ENCODE assay signal across 1 cellular context in the genomic region with DNA sequence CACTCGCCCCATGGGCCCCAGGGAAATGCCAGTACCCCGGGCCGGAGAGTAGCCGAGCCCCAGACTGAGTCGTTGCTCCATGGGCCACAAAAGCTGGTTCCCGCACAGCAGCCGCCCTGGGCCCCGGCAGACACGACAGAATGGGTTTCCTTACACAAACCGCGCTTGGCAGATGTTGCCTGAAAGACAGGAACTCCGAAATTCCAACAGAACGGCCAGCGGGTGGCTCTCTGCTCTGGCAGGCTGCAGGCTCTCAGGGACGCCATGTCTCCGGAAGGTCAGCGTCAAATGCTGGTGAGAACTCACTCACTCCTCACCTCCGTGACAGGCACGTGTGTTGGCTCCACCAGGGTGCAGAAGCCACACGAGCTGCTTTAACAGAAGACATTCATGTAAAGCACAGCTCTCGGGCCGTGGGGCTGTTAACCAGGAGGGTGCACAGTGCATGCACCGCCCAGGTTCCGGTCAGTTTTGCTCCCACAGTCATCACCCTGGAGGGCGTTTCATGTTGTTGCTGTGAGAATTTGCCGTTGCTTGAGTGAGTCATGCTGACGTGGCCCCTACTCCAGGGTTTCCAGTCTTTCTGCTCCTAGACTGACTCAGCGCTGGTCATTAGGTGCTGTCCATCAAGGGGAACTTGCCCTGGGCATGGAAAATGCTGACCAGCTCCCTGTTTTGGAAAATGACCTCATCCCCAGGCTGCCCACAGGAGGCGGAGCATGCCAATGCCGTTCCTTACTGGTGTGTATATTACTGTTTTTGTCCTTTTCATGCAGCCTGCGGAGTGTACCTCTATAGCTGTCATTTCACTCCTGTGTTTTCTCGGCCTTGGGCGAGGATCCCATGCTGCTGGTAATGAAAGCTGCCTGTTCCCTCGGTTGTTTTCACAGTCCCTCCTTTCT.
TF ChIP-seq lines count a peak whose summit lies in the region.

No MANE protein-coding gene starts in this region.

TF ChIP-seq in HepG2, 621 proteins besides CTCF, POLR2A, EP300 and RAD21 (continued from another document and continues in another):
- TF ChIP-seq, protein P1, sequence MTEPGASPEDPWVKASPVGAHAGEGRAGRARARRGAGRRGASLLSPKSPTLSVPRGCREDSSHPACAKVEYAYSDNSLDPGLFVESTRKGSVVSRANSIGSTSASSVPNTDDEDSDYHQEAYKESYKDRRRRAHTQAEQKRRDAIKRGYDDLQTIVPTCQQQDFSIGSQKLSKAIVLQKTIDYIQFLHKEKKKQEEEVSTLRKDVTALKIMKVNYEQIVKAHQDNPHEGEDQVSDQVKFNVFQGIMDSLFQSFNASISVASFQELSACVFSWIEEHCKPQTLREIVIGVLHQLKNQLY (CRISPR knock-in tag; IDR thresholded peaks at IDR 0.05): peak; percentile 49; the same call in 1 of the 2 replicates
- TF ChIP-seq, protein P2, sequence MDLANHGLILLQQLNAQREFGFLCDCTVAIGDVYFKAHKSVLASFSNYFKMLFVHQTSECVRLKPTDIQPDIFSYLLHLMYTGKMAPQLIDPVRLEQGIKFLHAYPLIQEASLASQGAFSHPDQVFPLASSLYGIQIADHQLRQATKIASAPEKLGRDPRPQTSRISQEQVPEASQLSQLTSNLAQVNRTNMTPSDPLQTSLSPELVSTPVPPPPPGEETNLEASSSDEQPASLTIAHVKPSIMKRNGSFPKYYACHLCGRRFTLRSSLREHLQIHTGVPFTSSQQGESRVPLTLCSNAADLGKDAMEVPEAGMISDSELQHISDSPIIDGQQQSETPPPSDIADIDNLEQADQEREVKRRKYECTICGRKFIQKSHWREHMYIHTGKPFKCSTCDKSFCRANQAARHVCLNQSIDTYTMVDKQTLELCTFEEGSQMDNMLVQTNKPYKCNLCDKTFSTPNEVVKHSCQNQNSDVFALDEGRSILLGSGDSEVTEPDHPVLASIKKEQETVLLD (CRISPR knock-in tag; IDR thresholded peaks at IDR 0.05; ENCODE audit: low read depth): no peak
- TF ChIP-seq SYNCRIP (IDR thresholded peaks at IDR 0.05; ENCODE audit: insufficient read depth, low read depth, low read length) (no peak), PHB2 (IDR thresholded peaks at IDR 0.05; ENCODE audit: partially characterized antibody) (no peak), HCFC1 (IDR thresholded peaks at IDR 0.05; ENCODE audit: low read depth, low read length) (no peak), SKI (IDR thresholded peaks at IDR 0.05; ENCODE audit: partially characterized antibody) (no peak), POGZ (CRISPR knock-in tag; IDR thresholded peaks at IDR 0.05) (no peak; the same call in none of the 2 replicates), NRL (CRISPR knock-in tag; IDR thresholded peaks at IDR 0.05; ENCODE audit: borderline replicate concordance) (peak; percentile 62; the same call in 1 of the 2 replicates), FLYWCH1 (CRISPR knock-in tag; IDR thresholded peaks at IDR 0.05) (no peak), SNAPC2 (CRISPR knock-in tag; IDR thresholded peaks at IDR 0.05) (no peak), ZNF674 (CRISPR knock-in tag; IDR thresholded peaks at IDR 0.05; ENCODE audit: low read depth) (no peak), ZNF230 (CRISPR knock-in tag; IDR thresholded peaks at IDR 0.05) (no peak), TOE1 (CRISPR knock-in tag; IDR thresholded peaks at IDR 0.05) (no peak), PHF21A (CRISPR knock-in tag; IDR thresholded peaks at IDR 0.05) (no peak), YY1 (IDR thresholded peaks at IDR 0.05; ENCODE audit: insufficient read depth, insufficient replicate concordance, low read depth, low read length) (peak; percentile 42), MYNN (CRISPR knock-in tag; IDR thresholded peaks at IDR 0.05; ENCODE audit: low read depth) (no peak), STAT5B (CRISPR knock-in tag; IDR thresholded peaks at IDR 0.05) (no peak), AHR (CRISPR knock-in tag; IDR thresholded peaks at IDR 0.05) (no peak; the same call in 1 of the 2 replicates), HMG20A (CRISPR knock-in tag; IDR thresholded peaks at IDR 0.05; ENCODE audit: borderline replicate concordance) (peak; percentile 30; the same call in 1 of the 2 replicates), ZBTB7A (CRISPR knock-in tag; IDR thresholded peaks at IDR 0.05) (peak; percentile 35; the same call in 1 of the 2 replicates), SUZ12 (IDR thresholded peaks at IDR 0.05; ENCODE audit: low read depth, low read length) (no peak), PHF8 (CRISPR knock-in tag; IDR thresholded peaks at IDR 0.05) (peak; percentile 17; the same call in 1 of the 2 replicates), PAWR (CRISPR knock-in tag; IDR thresholded peaks at IDR 0.05; ENCODE audit: borderline replicate concordance) (0 out of 2 replicates have a peak, but pooled peaks have one; percentile 60), MEIS1 (CRISPR knock-in tag; IDR thresholded peaks at IDR 0.05; ENCODE audit: borderline replicate concordance) (no peak; the same call in 1 of the 2 replicates), KAT7 (CRISPR knock-in tag; IDR thresholded peaks at IDR 0.05; ENCODE audit: borderline replicate concordance) (no peak), NFE2L2 (IDR thresholded peaks at IDR 0.05; ENCODE audit: low read length) (no peak; the same call in 1 of the 2 replicates), ZNF552 (CRISPR knock-in tag; IDR thresholded peaks at IDR 0.05; ENCODE audit: borderline replicate concordance) (peak; percentile 42; the same call in 1 of the 2 replicates), SRY (CRISPR knock-in tag; IDR thresholded peaks at IDR 0.05) (no peak), ZSCAN22 (CRISPR knock-in tag; IDR thresholded peaks at IDR 0.05) (no peak), JUN (CRISPR knock-in tag; IDR thresholded peaks at IDR 0.05) (peak; percentile 84), GTF2F1 (IDR thresholded peaks at IDR 0.05; ENCODE audit: low read length) (no peak), BRD4 (CRISPR knock-in tag; IDR thresholded peaks at IDR 0.05) (no peak), SRSF4 (IDR thresholded peaks at IDR 0.05; ENCODE audit: low read depth, low read length, poor library complexity, severe bottlenecking) (no peak), ZFAT (CRISPR knock-in tag; conservative IDR thresholded peaks at IDR 0.05) (no peak)
- TF ChIP-seq, protein P3, sequence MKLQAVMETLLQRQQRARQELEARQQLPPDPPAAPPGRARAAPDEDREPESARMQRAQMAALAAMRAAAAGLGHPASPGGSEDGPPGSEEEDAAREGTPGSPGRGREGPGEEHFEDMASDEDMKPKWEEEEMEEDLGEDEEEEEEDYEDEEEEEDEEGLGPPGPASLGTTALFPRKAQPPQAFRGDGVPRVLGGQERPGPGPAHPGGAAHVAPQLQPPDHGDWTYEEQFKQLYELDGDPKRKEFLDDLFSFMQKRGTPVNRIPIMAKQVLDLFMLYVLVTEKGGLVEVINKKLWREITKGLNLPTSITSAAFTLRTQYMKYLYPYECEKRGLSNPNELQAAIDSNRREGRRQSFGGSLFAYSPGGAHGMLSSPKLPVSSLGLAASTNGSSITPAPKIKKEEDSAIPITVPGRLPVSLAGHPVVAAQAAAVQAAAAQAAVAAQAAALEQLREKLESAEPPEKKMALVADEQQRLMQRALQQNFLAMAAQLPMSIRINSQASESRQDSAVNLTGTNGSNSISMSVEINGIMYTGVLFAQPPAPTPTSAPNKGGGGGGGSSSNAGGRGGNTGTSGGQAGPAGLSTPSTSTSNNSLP (IDR thresholded peaks at IDR 0.05; ENCODE audit: low read depth, low read length): no peak
- TF ChIP-seq, protein P4, sequence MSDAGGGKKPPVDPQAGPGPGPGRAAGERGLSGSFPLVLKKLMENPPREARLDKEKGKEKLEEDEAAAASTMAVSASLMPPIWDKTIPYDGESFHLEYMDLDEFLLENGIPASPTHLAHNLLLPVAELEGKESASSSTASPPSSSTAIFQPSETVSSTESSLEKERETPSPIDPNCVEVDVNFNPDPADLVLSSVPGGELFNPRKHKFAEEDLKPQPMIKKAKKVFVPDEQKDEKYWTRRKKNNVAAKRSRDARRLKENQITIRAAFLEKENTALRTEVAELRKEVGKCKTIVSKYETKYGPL (CRISPR knock-in tag; IDR thresholded peaks at IDR 0.05): no peak; the same call in 1 of the 2 replicates
- TF ChIP-seq, protein P5, sequence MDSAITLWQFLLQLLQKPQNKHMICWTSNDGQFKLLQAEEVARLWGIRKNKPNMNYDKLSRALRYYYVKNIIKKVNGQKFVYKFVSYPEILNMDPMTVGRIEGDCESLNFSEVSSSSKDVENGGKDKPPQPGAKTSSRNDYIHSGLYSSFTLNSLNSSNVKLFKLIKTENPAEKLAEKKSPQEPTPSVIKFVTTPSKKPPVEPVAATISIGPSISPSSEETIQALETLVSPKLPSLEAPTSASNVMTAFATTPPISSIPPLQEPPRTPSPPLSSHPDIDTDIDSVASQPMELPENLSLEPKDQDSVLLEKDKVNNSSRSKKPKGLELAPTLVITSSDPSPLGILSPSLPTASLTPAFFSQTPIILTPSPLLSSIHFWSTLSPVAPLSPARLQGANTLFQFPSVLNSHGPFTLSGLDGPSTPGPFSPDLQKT (CRISPR knock-in tag; IDR thresholded peaks at IDR 0.05; ENCODE audit: borderline replicate concordance): no peak
- TF ChIP-seq, protein P6, sequence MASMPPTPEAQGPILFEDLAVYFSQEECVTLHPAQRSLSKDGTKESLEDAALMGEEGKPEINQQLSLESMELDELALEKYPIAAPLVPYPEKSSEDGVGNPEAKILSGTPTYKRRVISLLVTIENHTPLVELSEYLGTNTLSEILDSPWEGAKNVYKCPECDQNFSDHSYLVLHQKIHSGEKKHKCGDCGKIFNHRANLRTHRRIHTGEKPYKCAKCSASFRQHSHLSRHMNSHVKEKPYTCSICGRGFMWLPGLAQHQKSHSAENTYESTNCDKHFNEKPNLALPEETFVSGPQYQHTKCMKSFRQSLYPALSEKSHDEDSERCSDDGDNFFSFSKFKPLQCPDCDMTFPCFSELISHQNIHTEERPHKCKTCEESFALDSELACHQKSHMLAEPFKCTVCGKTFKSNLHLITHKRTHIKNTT (CRISPR knock-in tag; IDR thresholded peaks at IDR 0.05): no peak
- TF ChIP-seq, protein P7, sequence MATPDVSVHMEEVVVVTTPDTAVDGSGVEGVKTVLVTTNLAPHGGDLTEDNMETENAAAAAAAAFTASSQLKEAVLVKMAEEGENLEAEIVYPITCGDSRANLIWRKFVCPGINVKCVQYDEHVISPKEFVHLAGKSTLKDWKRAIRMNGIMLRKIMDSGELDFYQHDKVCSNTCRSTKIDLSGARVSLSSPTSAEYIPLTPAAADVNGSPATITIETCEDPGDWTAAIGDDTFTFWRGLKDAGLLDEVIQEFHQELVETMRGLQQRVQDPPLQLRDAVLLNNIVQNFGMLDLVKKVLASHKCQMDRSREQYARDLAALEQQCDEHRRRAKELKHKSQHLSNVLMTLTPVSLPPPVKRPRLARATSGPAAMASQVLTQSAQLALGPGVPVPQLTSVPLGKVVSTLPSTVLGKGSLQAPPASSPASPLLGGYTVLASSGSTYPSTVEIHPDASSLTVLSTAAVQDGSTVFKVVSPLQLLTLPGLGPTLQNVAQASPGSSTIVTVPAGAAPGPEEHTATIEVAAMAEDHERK (CRISPR knock-in tag; IDR thresholded peaks at IDR 0.05; ENCODE audit: low read depth): no peak
- TF ChIP-seq, protein P8, sequence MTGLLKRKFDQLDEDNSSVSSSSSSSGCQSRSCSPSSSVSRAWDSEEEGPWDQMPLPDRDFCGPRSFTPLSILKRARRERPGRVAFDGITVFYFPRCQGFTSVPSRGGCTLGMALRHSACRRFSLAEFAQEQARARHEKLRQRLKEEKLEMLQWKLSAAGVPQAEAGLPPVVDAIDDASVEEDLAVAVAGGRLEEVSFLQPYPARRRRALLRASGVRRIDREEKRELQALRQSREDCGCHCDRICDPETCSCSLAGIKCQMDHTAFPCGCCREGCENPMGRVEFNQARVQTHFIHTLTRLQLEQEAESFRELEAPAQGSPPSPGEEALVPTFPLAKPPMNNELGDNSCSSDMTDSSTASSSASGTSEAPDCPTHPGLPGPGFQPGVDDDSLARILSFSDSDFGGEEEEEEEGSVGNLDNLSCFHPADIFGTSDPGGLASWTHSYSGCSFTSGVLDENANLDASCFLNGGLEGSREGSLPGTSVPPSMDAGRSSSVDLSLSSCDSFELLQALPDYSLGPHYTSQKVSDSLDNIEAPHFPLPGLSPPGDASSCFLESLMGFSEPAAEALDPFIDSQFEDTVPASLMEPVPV (CRISPR knock-in tag; IDR thresholded peaks at IDR 0.05): no peak
- TF ChIP-seq, protein P9, sequence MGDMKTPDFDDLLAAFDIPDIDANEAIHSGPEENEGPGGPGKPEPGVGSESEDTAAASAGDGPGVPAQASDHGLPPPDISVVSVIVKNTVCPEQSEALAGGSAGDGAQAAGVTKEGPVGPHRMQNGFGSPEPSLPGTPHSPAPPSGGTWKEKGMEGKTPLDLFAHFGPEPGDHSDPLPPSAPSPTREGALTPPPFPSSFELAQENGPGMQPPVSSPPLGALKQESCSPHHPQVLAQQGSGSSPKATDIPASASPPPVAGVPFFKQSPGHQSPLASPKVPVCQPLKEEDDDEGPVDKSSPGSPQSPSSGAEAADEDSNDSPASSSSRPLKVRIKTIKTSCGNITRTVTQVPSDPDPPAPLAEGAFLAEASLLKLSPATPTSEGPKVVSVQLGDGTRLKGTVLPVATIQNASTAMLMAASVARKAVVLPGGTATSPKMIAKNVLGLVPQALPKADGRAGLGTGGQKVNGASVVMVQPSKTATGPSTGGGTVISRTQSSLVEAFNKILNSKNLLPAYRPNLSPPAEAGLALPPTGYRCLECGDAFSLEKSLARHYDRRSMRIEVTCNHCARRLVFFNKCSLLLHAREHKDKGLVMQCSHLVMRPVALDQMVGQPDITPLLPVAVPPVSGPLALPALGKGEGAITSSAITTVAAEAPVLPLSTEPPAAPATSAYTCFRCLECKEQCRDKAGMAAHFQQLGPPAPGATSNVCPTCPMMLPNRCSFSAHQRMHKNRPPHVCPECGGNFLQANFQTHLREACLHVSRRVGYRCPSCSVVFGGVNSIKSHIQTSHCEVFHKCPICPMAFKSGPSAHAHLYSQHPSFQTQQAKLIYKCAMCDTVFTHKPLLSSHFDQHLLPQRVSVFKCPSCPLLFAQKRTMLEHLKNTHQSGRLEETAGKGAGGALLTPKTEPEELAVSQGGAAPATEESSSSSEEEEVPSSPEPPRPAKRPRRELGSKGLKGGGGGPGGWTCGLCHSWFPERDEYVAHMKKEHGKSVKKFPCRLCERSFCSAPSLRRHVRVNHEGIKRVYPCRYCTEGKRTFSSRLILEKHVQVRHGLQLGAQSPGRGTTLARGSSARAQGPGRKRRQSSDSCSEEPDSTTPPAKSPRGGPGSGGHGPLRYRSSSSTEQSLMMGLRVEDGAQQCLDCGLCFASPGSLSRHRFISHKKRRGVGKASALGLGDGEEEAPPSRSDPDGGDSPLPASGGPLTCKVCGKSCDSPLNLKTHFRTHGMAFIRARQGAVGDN (CRISPR knock-in tag; IDR thresholded peaks at IDR 0.05): peak; percentile 97
- TF ChIP-seq, protein P10, sequence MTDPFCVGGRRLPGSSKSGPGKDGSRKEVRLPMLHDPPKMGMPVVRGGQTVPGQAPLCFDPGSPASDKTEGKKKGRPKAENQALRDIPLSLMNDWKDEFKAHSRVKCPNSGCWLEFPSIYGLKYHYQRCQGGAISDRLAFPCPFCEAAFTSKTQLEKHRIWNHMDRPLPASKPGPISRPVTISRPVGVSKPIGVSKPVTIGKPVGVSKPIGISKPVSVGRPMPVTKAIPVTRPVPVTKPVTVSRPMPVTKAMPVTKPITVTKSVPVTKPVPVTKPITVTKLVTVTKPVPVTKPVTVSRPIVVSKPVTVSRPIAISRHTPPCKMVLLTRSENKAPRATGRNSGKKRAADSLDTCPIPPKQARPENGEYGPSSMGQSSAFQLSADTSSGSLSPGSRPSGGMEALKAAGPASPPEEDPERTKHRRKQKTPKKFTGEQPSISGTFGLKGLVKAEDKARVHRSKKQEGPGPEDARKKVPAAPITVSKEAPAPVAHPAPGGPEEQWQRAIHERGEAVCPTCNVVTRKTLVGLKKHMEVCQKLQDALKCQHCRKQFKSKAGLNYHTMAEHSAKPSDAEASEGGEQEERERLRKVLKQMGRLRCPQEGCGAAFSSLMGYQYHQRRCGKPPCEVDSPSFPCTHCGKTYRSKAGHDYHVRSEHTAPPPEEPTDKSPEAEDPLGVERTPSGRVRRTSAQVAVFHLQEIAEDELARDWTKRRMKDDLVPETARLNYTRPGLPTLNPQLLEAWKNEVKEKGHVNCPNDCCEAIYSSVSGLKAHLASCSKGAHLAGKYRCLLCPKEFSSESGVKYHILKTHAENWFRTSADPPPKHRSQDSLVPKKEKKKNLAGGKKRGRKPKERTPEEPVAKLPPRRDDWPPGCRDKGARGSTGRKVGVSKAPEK (CRISPR knock-in tag; IDR thresholded peaks at IDR 0.05; ENCODE audit: borderline replicate concordance): no peak
